ENCODE assay signal across 13 cellular contexts in genomic region chr16:87954826-87955225, GRCh38. TPM values are rescaled to one million over a fixed set of nuclear protein-coding genes. Genes with fewer than 3 reads are reported as not detected.
DNase-seq lines count a peak whose midpoint lies in the region; ATAC-seq lines count a peak whose summit lies in the region.
"Had no signal": no experiment of that assay in that cellular context is flagged by ENCODE, and none has a peak within 500 bp of the region (broad histone marks: within the 10 kb centered on the region; RNA-seq: fewer than 3 reads in every experiment).

No MANE protein-coding gene starts in this region.

- peaks cover 36% of the 10 kb centered on the region for H3K36me3 Mint-ChIP-seq in stimulated activated naive CD8-positive, alpha-beta T cell treated with anti-CD3 and anti-CD28 coated beads, Interleukin-15, Interleukin-2, amounts not matched to agents 100 ng/mL and 50 ng/mL, for 24 hours (ENCODE audit: low read depth)
- H3K36me3 Mint-ChIP-seq in natural killer cell treated with Interleukin-12 subunit alpha and Interleukin-12 subunit beta and Interleukin-15 and Interleukin-18, amount 100 ng/mL, for 72 hours, result peaks cover 14% of the 10 kb centered on the region

- H3K36me3 ChIP-seq in duodenal mucosa (ENCODE audit: control insufficient read depth in 1 of 2, insufficient read depth in 2 of 2, low read length in 2 of 2), result peaks cover 0 to 12% of the 10 kb centered on the region in 2 donors

- H3K4me1 Mint-ChIP-seq in stimulated activated naive CD8-positive, alpha-beta T cell treated with anti-CD3 and anti-CD28 coated beads, Interleukin-15, Interleukin-2, amounts not matched to agents 100 ng/mL and 50 ng/mL, for 24 hours (ENCODE audit: low read depth), result peaks cover 83% of the 10 kb centered on the region
- peaks cover 63 to 66% of the 10 kb centered on the region in 2 donors for H3K4me1 Mint-ChIP-seq in natural killer cell treated with Interleukin-12 subunit alpha and Interleukin-12 subunit beta and Interleukin-15 and Interleukin-18, amount 100 ng/mL, for 72 hours (ENCODE audit: low read depth in 2 of 2)

- no peak for DNase-seq in stimulated activated naive CD8-positive, alpha-beta T cell treated with anti-CD3 and anti-CD28 coated beads, Interleukin-15, Interleukin-2, amounts not matched to agents 100 U/mL and 50 U/mL, for 24 hours
- no peak for DNase-seq in natural killer cell treated with Interleukin-12 subunit alpha and Interleukin-12 subunit beta and Interleukin-15 and Interleukin-18, amount 100 ng/mL, for 72 hours (ENCODE audit: low spot score)
- DNase-seq in DMS79 treated with DMSO at 0.1 percent for 48 hours (lab: John Stamatoyannopoulos, UW) (no peak), NCI-H2227 treated with DMSO at 0.1 percent for 48 hours (lab: John Stamatoyannopoulos, UW) (no peak), dermis blood vessel endothelial cell (no peak)
- DNase-seq: AML-193; stimulated activated CD8-positive, alpha-beta memory T cell treated with anti-CD3 and anti-CD28 coated beads, Interleukin-4, amount 100 ng/mL, for 48 hours had no signal

- H3K4me3 Mint-ChIP-seq in stimulated activated naive CD8-positive, alpha-beta T cell treated with anti-CD3 and anti-CD28 coated beads, Interleukin-15, Interleukin-2, amounts not matched to agents 100 ng/mL and 50 ng/mL, for 24 hours, result no peak overlapping the region
- H3K4me3 Mint-ChIP-seq in natural killer cell treated with Interleukin-12 subunit alpha and Interleukin-12 subunit beta and Interleukin-15 and Interleukin-18, amount 100 ng/mL, for 72 hours, result peak overlapping the region; percentile 80

- H3K27me3 ChIP-seq in duodenal mucosa (ENCODE audit: control insufficient read depth in 1 of 2, insufficient read depth in 2 of 2, low read length in 2 of 2), result no peaks in the 10 kb centered on the region

- peak overlapping the region in 1 of 2 donors; percentile 5 for H3K4me3 ChIP-seq in duodenal mucosa (ENCODE audit: low read depth in 1 of 2, low read length in 2 of 2)
- H3K4me3 ChIP-seq: PC-9 had no signal

- no peaks in the 10 kb centered on the region for H3K27me3 Mint-ChIP-seq in stimulated activated naive CD8-positive, alpha-beta T cell treated with anti-CD3 and anti-CD28 coated beads, Interleukin-15, Interleukin-2, amounts not matched to agents 100 ng/mL and 50 ng/mL, for 24 hours
- no peaks in the 10 kb centered on the region for H3K27me3 Mint-ChIP-seq in natural killer cell treated with Interleukin-12 subunit alpha and Interleukin-12 subunit beta and Interleukin-15 and Interleukin-18, amount 100 ng/mL, for 72 hours

- H3K9ac ChIP-seq in duodenal mucosa (ENCODE audit: low read depth in 1 of 2, low read length in 2 of 2), result peak overlapping the region in 1 of 2 donors; percentile 59

- H3K9me3 Mint-ChIP-seq in stimulated activated naive CD8-positive, alpha-beta T cell treated with anti-CD3 and anti-CD28 coated beads, Interleukin-15, Interleukin-2, amounts not matched to agents 100 ng/mL and 50 ng/mL, for 24 hours, result no peaks in the 10 kb centered on the region
- no peaks in the 10 kb centered on the region for H3K9me3 Mint-ChIP-seq in natural killer cell treated with Interleukin-12 subunit alpha and Interleukin-12 subunit beta and Interleukin-15 and Interleukin-18, amount 100 ng/mL, for 72 hours

- H3K9me3 ChIP-seq in duodenal mucosa (ENCODE audit: control insufficient read depth in 1 of 2, low read length in 2 of 2), result no peaks in the 10 kb centered on the region

- H3K4me1 ChIP-seq in duodenal mucosa (ENCODE audit: control insufficient read depth in 1 of 2, insufficient read depth in 2 of 2, low read length in 2 of 2), result peaks cover 21 to 39% of the 10 kb centered on the region in 2 donors

- H3K27ac ChIP-seq in duodenal mucosa (ENCODE audit: low read depth, low read length), result peak overlapping the region; percentile 26
- H3K27ac ChIP-seq: PC-9, VCaP had no signal

- no peak for ATAC-seq in stimulated activated naive CD8-positive, alpha-beta T cell treated with anti-CD3 and anti-CD28 coated beads, Interleukin-15, Interleukin-2, amounts not matched to agents 100 U/mL and 50 U/mL, for 24 hours
- no peak for ATAC-seq in natural killer cell treated with Interleukin-12 subunit alpha and Interleukin-12 subunit beta and Interleukin-15 and Interleukin-18, amount 100 ng/mL, for 72 hours
- no peak for ATAC-seq in HG03457 (IDR thresholded peaks at IDR 0.05; ENCODE audit: unreplicated experiment)
- ATAC-seq: left lobe of liver had no signal

- H3K27ac Mint-ChIP-seq in stimulated activated naive CD8-positive, alpha-beta T cell treated with anti-CD3 and anti-CD28 coated beads, Interleukin-15, Interleukin-2, amounts not matched to agents 100 ng/mL and 50 ng/mL, for 24 hours, result peak overlapping the region; percentile 97
- H3K27ac Mint-ChIP-seq in natural killer cell treated with Interleukin-12 subunit alpha and Interleukin-12 subunit beta and Interleukin-15 and Interleukin-18, amount 100 ng/mL, for 72 hours, result peak overlapping the region; percentile 85 to 95

RNA-seq across cellular contexts. Expression of gene BANP, which starts 3.6 kb away (rescaled TPM):
- 10 to 100 TPM; 31.3 to 59.2 TPM for total RNA-seq in natural killer cell treated with Interleukin-12 subunit alpha and Interleukin-12 subunit beta and Interleukin-15 and Interleukin-18, amount 100 ng/mL, for 72 hours
- 23.5 and 36.4 TPM in 2 replicates for total RNA-seq in dermis blood vessel endothelial cell

RNA-seq across cellular contexts. Expression of gene CA5A, which starts 18.5 kb away (rescaled TPM):
- not detected for total RNA-seq in natural killer cell treated with Interleukin-12 subunit alpha and Interleukin-12 subunit beta and Interleukin-15 and Interleukin-18, amount 100 ng/mL, for 72 hours
- not detected in 2 replicates for total RNA-seq in dermis blood vessel endothelial cell
